Comparison of ENCODE assay signal across 21 cellular contexts in the genomic region with DNA sequence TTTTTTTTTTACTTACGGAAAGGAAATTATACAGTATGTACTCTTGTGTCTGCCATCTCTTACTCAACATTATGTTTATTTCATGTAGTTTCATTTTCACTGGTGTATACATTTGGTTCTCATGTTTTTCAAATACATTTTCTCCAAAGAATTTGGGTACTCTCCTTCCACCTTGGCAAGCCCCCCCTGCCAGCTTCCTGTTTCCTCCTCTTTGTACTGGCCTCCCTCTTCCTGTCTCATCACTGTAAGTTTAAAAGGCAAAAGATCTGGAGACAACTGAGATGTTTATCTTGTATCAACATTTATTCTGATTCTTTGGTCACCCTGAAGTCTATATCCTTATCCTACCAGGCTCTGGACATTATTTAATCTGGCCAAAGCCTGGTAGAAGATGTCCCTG.
DNase-seq lines count a peak whose midpoint lies in the region; ATAC-seq and TF ChIP-seq lines count a peak whose summit lies in the region.
"Had no signal": no experiment of that assay in that cellular context is flagged by ENCODE, and none has a peak within 500 bp of the region (broad histone marks: within the 10 kb centered on the region; RNA-seq: fewer than 3 reads in every experiment).

No MANE protein-coding gene starts in this region.

- no peaks in the 10 kb centered on the region for H3K79me2 ChIP-seq in DND-41 (ENCODE audit: insufficient read depth, low read length)

- H3K4me2 ChIP-seq in DND-41 (ENCODE audit: insufficient read depth, low read length): peak overlapping the region; percentile 53
- H3K4me2 ChIP-seq: SK-N-SH had no signal

- H3K27me3 Mint-ChIP-seq in activated CD4-positive, alpha-beta T cell treated with anti-CD3 and anti-CD28 coated beads, Interleukin-2, amount 10 ng/mL, durations not matched to agents 7 days and 5 days: no peaks in the 10 kb centered on the region
- no peaks in the 10 kb centered on the region; the same call in 1 of the 2 replicates for H3K27me3 Mint-ChIP-seq in WTC11 (ENCODE audit: low read depth)
- peaks cover 0 to 2% (median 0%) of the 10 kb centered on the region in 5 donors for H3K27me3 Mint-ChIP-seq in naive thymus-derived CD8-positive, alpha-beta T cell
- H3K27me3 Mint-ChIP-seq in activated T-helper 1 cell treated with anti-CD3 and anti-CD28 coated beads, Interleukin-12 subunit alpha, Interleukin-12 subunit beta, Interleukin-2, Interleukin-4 antibody, amounts not matched to agents 30 ng/mL and 10 ng/mL and 1 ng/mL, durations not matched to agents 14 hours and 24 hours and 36 hours (ENCODE audit: insufficient read depth): no peaks in the 10 kb centered on the region
- H3K27me3 Mint-ChIP-seq: progenitor cell of endocrine pancreas had no signal

- peak overlapping the region in 1 of 2 experiments; percentile 23; a peak in 2 of 4 replicates for H3K4me3 ChIP-seq in DND-41 (ENCODE audit: low read depth in 1 of 2, low read length in 2 of 2)
- H3K4me3 ChIP-seq: esophagus squamous epithelium, K562, vagina had no signal

- intact Hi-C loops in activated T-helper 1 cell treated with anti-CD3 and anti-CD28 coated beads, Interleukin-12 subunit alpha, Interleukin-12 subunit beta, Interleukin-2, Interleukin-4 antibody, amounts not matched to agents 30 ng/mL and 10 ng/mL and 1 ng/mL, durations not matched to agents 14 hours and 24 hours and 36 hours (cut with micrococcal nuclease): no loop called here

- no peaks in the 10 kb centered on the region for H3K9me3 ChIP-seq in DND-41 (ENCODE audit: insufficient read depth, low read length, severe bottlenecking)
- H3K9me3 ChIP-seq: esophagus squamous epithelium, SK-N-SH, vagina had no signal

- peaks cover 27% of the 10 kb centered on the region for H3K4me1 ChIP-seq in DND-41 (ENCODE audit: insufficient read depth, low read length)
- H3K4me1 ChIP-seq: vagina had no signal

- no peaks in the 10 kb centered on the region for H3K36me3 Mint-ChIP-seq in activated CD4-positive, alpha-beta T cell treated with anti-CD3 and anti-CD28 coated beads, Interleukin-2, amount 10 ng/mL, durations not matched to agents 7 days and 5 days (ENCODE audit: low read depth)
- no peaks in the 10 kb centered on the region for H3K36me3 Mint-ChIP-seq in WTC11
- no peaks in the 10 kb centered on the region for H3K36me3 Mint-ChIP-seq in naive thymus-derived CD8-positive, alpha-beta T cell
- no peaks in the 10 kb centered on the region for H3K36me3 Mint-ChIP-seq in activated T-helper 1 cell treated with anti-CD3 and anti-CD28 coated beads, Interleukin-12 subunit alpha, Interleukin-12 subunit beta, Interleukin-2, Interleukin-4 antibody, amounts not matched to agents 30 ng/mL and 10 ng/mL and 1 ng/mL, durations not matched to agents 14 hours and 24 hours and 36 hours (ENCODE audit: low read depth)
- H3K36me3 Mint-ChIP-seq: natural killer cell treated with Interleukin-12 subunit alpha and Interleukin-12 subunit beta and Interleukin-15 and Interleukin-18, amount 100 ng/mL, for 72 hours had no signal

- no peaks in the 10 kb centered on the region for H4K20me1 ChIP-seq in DND-41 (ENCODE audit: insufficient read depth, low read length)

- H3K9me3 Mint-ChIP-seq in activated CD4-positive, alpha-beta T cell treated with anti-CD3 and anti-CD28 coated beads, Interleukin-2, amount 10 ng/mL, durations not matched to agents 7 days and 5 days: no peaks in the 10 kb centered on the region
- peaks cover 2% of the 10 kb centered on the region; the same call in 1 of the 2 replicates for H3K9me3 Mint-ChIP-seq in WTC11
- no peaks in the 10 kb centered on the region for H3K9me3 Mint-ChIP-seq in naive thymus-derived CD8-positive, alpha-beta T cell
- no peaks in the 10 kb centered on the region for H3K9me3 Mint-ChIP-seq in activated T-helper 1 cell treated with anti-CD3 and anti-CD28 coated beads, Interleukin-12 subunit alpha, Interleukin-12 subunit beta, Interleukin-2, Interleukin-4 antibody, amounts not matched to agents 30 ng/mL and 10 ng/mL and 1 ng/mL, durations not matched to agents 14 hours and 24 hours and 36 hours
- H3K9me3 Mint-ChIP-seq: natural killer cell treated with Interleukin-12 subunit alpha and Interleukin-12 subunit beta and Interleukin-15 and Interleukin-18, amount 100 ng/mL, for 72 hours had no signal

- peak overlapping the region; percentile 63 for H2AFZ ChIP-seq in DND-41 (ENCODE audit: low read depth, low read length)

- no peaks in the 10 kb centered on the region for H3K36me3 ChIP-seq in DND-41 (ENCODE audit: insufficient read depth, low read length)
- H3K36me3 ChIP-seq: esophagus squamous epithelium, vagina had no signal

- peak overlapping the region; percentile 77 for H3K27ac Mint-ChIP-seq in activated CD4-positive, alpha-beta T cell treated with anti-CD3 and anti-CD28 coated beads, Interleukin-2, amount 10 ng/mL, durations not matched to agents 7 days and 5 days
- 0 out of 2 replicates have a peak overlapping the region, but pooled peaks have one; percentile 1 for H3K27ac Mint-ChIP-seq in WTC11
- peak overlapping the region in 8 of 10 donors; percentile 9 to 83 (median 49) for H3K27ac Mint-ChIP-seq in naive thymus-derived CD8-positive, alpha-beta T cell
- H3K27ac Mint-ChIP-seq in activated T-helper 1 cell treated with anti-CD3 and anti-CD28 coated beads, Interleukin-12 subunit alpha, Interleukin-12 subunit beta, Interleukin-2, Interleukin-4 antibody, amounts not matched to agents 30 ng/mL and 10 ng/mL and 1 ng/mL, durations not matched to agents 14 hours and 24 hours and 36 hours: no peak overlapping the region
- H3K27ac Mint-ChIP-seq: natural killer cell treated with Interleukin-12 subunit alpha and Interleukin-12 subunit beta and Interleukin-15 and Interleukin-18, amount 100 ng/mL, for 72 hours; progenitor cell of endocrine pancreas had no signal

- peaks cover 19% of the 10 kb centered on the region for H3K4me1 Mint-ChIP-seq in activated CD4-positive, alpha-beta T cell treated with anti-CD3 and anti-CD28 coated beads, Interleukin-2, amount 10 ng/mL, durations not matched to agents 7 days and 5 days
- peaks cover 32% of the 10 kb centered on the region for H3K4me1 Mint-ChIP-seq in WTC11
- peaks cover 5 to 18% (median 13%) of the 10 kb centered on the region in 4 donors for H3K4me1 Mint-ChIP-seq in naive thymus-derived CD8-positive, alpha-beta T cell
- H3K4me1 Mint-ChIP-seq in activated T-helper 1 cell treated with anti-CD3 and anti-CD28 coated beads, Interleukin-12 subunit alpha, Interleukin-12 subunit beta, Interleukin-2, Interleukin-4 antibody, amounts not matched to agents 30 ng/mL and 10 ng/mL and 1 ng/mL, durations not matched to agents 14 hours and 24 hours and 36 hours (ENCODE audit: low read depth): peaks cover 10% of the 10 kb centered on the region

- CTCF ChIA-PET in activated CD4-positive, alpha-beta T cell treated with anti-CD3 and anti-CD28 coated beads, Interleukin-2, amount 10 ng/mL, durations not matched to agents 7 days and 5 days (lab: Charles Lee): interaction anchor here (0.6 kb wide), 1 partner anchor 376 kb away, joined by 4 read pairs; no protein-coding TSS in a partner anchor
- CTCF ChIA-PET in WTC11 (lab: Charles Lee): interaction anchor here (0.6 to 0.8 kb wide), 5 partner anchors 50 to 1109 kb away, joined by 3 to 5 read pairs (median 3); no protein-coding TSS in a partner anchor

- peak; percentile 88 for ATAC-seq in DND-41 (ENCODE audit: insufficient read depth, low read depth)
- ATAC-seq in WTC11: no peak
- no peak for ATAC-seq in naive thymus-derived CD8-positive, alpha-beta T cell
- ATAC-seq: K562 had no signal

- POLR2A ChIA-PET in activated CD4-positive, alpha-beta T cell treated with anti-CD3 and anti-CD28 coated beads, Interleukin-2, amount 10 ng/mL, durations not matched to agents 7 days and 5 days (lab: Charles Lee): interaction anchor here (0.6 kb wide), 1 partner anchor 697 kb away, joined by 8 read pairs; no protein-coding TSS in a partner anchor
- POLR2A ChIA-PET in WTC11 (lab: Charles Lee): no interaction called here
- POLR2A ChIA-PET in naive thymus-derived CD8-positive, alpha-beta T cell (lab: Charles Lee): no interaction called here

- H3K4me3 Mint-ChIP-seq in activated CD4-positive, alpha-beta T cell treated with anti-CD3 and anti-CD28 coated beads, Interleukin-2, amount 10 ng/mL, durations not matched to agents 7 days and 5 days: no peak overlapping the region
- no peak overlapping the region for H3K4me3 Mint-ChIP-seq in WTC11
- peak overlapping the region in 2 of 10 donors; percentile 1 to 16 for H3K4me3 Mint-ChIP-seq in naive thymus-derived CD8-positive, alpha-beta T cell
- H3K4me3 Mint-ChIP-seq in activated T-helper 1 cell treated with anti-CD3 and anti-CD28 coated beads, Interleukin-12 subunit alpha, Interleukin-12 subunit beta, Interleukin-2, Interleukin-4 antibody, amounts not matched to agents 30 ng/mL and 10 ng/mL and 1 ng/mL, durations not matched to agents 14 hours and 24 hours and 36 hours: no peak overlapping the region
- H3K4me3 Mint-ChIP-seq: natural killer cell treated with Interleukin-12 subunit alpha and Interleukin-12 subunit beta and Interleukin-15 and Interleukin-18, amount 100 ng/mL, for 72 hours had no signal

- H3K9ac ChIP-seq in DND-41 (ENCODE audit: low read depth, low read length): peak overlapping the region; percentile 35; the same call in 1 of the 2 replicates
- H3K9ac ChIP-seq: SK-N-SH had no signal

- no peaks in the 10 kb centered on the region for H3K27me3 ChIP-seq in DND-41 (ENCODE audit: insufficient read depth, low read length, poor library complexity)
- H3K27me3 ChIP-seq: esophagus squamous epithelium, vagina had no signal

- DNase-seq in activated CD4-positive, alpha-beta T cell treated with anti-CD3 and anti-CD28 coated beads, Interleukin-2, amount 10 ng/mL, durations not matched to agents 7 days and 5 days: peak; percentile 36
- no peak for DNase-seq in activated CD4-positive, alpha-beta T cell treated with anti-CD3 and anti-CD28 coated beads, Interleukin-2, amount 50 U/mL, for 4 hours
- peak; percentile 77 for DNase-seq in DND-41
- DNase-seq in WTC11 (ENCODE audit: low spot score): no peak
- peak in 1 of 10 donors; percentile 5 for DNase-seq in naive thymus-derived CD8-positive, alpha-beta T cell
- DNase-seq in GM03348 (ENCODE audit: low spot score): no peak
- no peak for DNase-seq in SIG-M5 (lab: John Stamatoyannopoulos, UW)
- DNase-seq in activated T-helper 1 cell treated with anti-CD3 and anti-CD28 coated beads, Interleukin-12 subunit alpha, Interleukin-12 subunit beta, Interleukin-2, Interleukin-4 antibody, amounts not matched to agents 30 ng/mL and 10 ng/mL and 1 ng/mL, durations not matched to agents 14 hours and 24 hours and 36 hours (ENCODE audit: low spot score): no peak
- DNase-seq: ACHN; activated CD4-positive, CD25-positive, alpha-beta regulatory T cell treated with anti-CD3 and anti-CD28 coated beads, Interleukin-2, amount 50 U/mL, for 72 hours; activated CD8-positive, alpha-beta memory T cell treated with anti-CD3 and anti-CD28 coated beads, Interleukin-2, amount 50 U/mL, for 4 hours; activated gamma-delta T cell; cerebellar nuclear complex; effector memory CD4-positive, alpha-beta T cell; esophagus squamous epithelium; NCI-H1694; SK-N-SH had no signal

- peak overlapping the region; percentile 73 for H3K27ac ChIP-seq in DND-41 (ENCODE audit: low read length)
- H3K27ac ChIP-seq: vagina had no signal

- TF ChIP-seq CTCF in DND-41 (IDR thresholded peaks at IDR 0.05; ENCODE audit: borderline replicate concordance, extremely low read depth, low read length, poor library complexity, severe bottlenecking): no peak
- TF ChIP-seq CTCF in WTC11 (IDR thresholded peaks at IDR 0.05): no peak

Comparison
In these comparisons a context has a peak if more than half of its experiments do, and no peak if none do; other contexts are left out.
1. DNase-seq: peak in activated CD4-positive, alpha-beta T cell treated with anti-CD3 and anti-CD28 coated beads, Interleukin-2, amount 10 ng/mL, durations not matched to agents 7 days and 5 days (single experiment) and DND-41 (single experiment); none in activated CD4-positive, alpha-beta T cell treated with anti-CD3 and anti-CD28 coated beads, Interleukin-2, amount 50 U/mL, for 4 hours (0 of 2), WTC11 (single experiment), GM03348 (single experiment), SIG-M5 (single experiment) and activated T-helper 1 cell treated with anti-CD3 and anti-CD28 coated beads, Interleukin-12 subunit alpha, Interleukin-12 subunit beta, Interleukin-2, Interleukin-4 antibody, amounts not matched to agents 30 ng/mL and 10 ng/mL and 1 ng/mL, durations not matched to agents 14 hours and 24 hours and 36 hours (single experiment).